ENCODE assay signal across 28 cellular contexts in the genomic region with DNA sequence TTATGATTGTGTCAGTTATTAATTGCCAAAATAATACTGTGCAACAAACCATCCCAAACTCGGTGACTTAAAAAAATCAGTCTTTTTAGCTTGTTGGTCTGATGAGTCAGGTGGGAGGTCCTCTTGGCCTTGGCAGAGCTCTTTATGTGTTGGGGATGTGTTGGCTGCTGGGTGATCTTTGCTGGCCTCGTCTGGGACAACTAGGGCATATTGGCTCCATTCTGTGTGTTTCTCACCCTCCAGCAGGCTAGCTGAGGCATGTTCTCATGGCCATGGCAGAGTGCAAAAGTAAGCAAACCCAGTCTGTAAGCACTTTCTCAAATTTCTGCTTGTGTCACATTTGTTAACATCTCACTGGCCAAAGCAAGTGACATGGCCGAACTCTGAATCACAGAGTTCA.
A peak's percentile ranks its signal among the peaks of the same experiment; 100 is the strongest.
DNase-seq lines count a peak whose midpoint lies in the region; ATAC-seq and TF ChIP-seq lines count a peak whose summit lies in the region.
"Had no signal": no experiment of that assay in that cellular context is flagged by ENCODE, and none has a peak within 500 bp of the region (broad histone marks: within the 10 kb centered on the region; RNA-seq: fewer than 3 reads in every experiment).

No MANE protein-coding gene starts in this region.

- no peak overlapping the region for H3K27ac Mint-ChIP-seq in effector memory CD8-positive, alpha-beta T cell
- H3K27ac Mint-ChIP-seq: activated naive CD8-positive, alpha-beta T cell; activated T-helper 2 cell treated with anti-CD3 and anti-CD28 coated beads, Interferon-gamma antibody, Interleukin-2, Interleukin-4, amounts not matched to agents 10 μg/mL and 5 μg/mL and 100 μg/mL, durations not matched to agents 14 hours and 24 hours and 36 hours; naive B cell had no signal

- H3K36me3 ChIP-seq in RWPE2 (ENCODE audit: low read depth): no peaks in the 10 kb centered on the region
- no peaks in the 10 kb centered on the region for H3K36me3 ChIP-seq in transverse colon
- H3K36me3 ChIP-seq: ascending aorta, esophagus squamous epithelium, right atrium auricular region had no signal

- TF ChIP-seq POLR2A in transverse colon (IDR thresholded peaks at IDR 0.05): no peak

- H3K27ac ChIP-seq in RWPE2 (ENCODE audit: poor library complexity, severe bottlenecking) (no peak overlapping the region), transverse colon (peak overlapping the region in 3 of 4 donors; percentile 9 to 63 (median 36))
- H3K27ac ChIP-seq: A549, ascending aorta, KMS-11, right atrium auricular region had no signal

- H3K4me3 ChIP-seq in RWPE2 (ENCODE audit: severe bottlenecking) (no peak overlapping the region), fibroblast of mammary gland (ENCODE audit: control insufficient read depth, low read depth, low read length) (no peak overlapping the region), transverse colon (no peak overlapping the region)
- H3K4me3 ChIP-seq: A549, ascending aorta, esophagus squamous epithelium, right atrium auricular region had no signal

- H3K9me3 ChIP-seq in RWPE2 (ENCODE audit: severe bottlenecking) (no peaks in the 10 kb centered on the region), transverse colon (peaks cover 6 to 9% of the 10 kb centered on the region in 2 donors)

- no peaks in the 10 kb centered on the region for H3K36me3 Mint-ChIP-seq in effector memory CD8-positive, alpha-beta T cell (ENCODE audit: insufficient read depth)
- H3K36me3 Mint-ChIP-seq: activated naive CD8-positive, alpha-beta T cell had no signal

- in situ Hi-C loops in transverse colon (cut with MboI; ENCODE audit: low pct_ligation_motif_present in 1 of 4, low pct_unique_long_range_greater_than_20kb in 1 of 4, low sequenced_read_pairs in 3 of 4): no loop called here

- H3K27me3 Mint-ChIP-seq in effector memory CD8-positive, alpha-beta T cell: no peaks in the 10 kb centered on the region
- H3K27me3 Mint-ChIP-seq: activated naive CD8-positive, alpha-beta T cell; stimulated activated naive CD8-positive, alpha-beta T cell treated with anti-CD3 and anti-CD28 coated beads, Interleukin-15, amount 100 ng/mL, for 72 hours had no signal

- 81 to 86% methylated on average over 2 to 3 of the region's 3 CpGs for WGBS in transverse colon (ENCODE audit: low coverage in 1 of 2), 2 donors

- no peak overlapping the region for H3K4me3 Mint-ChIP-seq in effector memory CD8-positive, alpha-beta T cell
- H3K4me3 Mint-ChIP-seq: activated naive CD8-positive, alpha-beta T cell; CD14-positive monocyte; naive B cell; stimulated activated naive CD8-positive, alpha-beta T cell treated with anti-CD3 and anti-CD28 coated beads, Interleukin-15, amount 100 ng/mL, for 72 hours had no signal

- H3K4me1 ChIP-seq in RWPE2 (ENCODE audit: insufficient read depth, poor library complexity, severe bottlenecking) (no peaks in the 10 kb centered on the region), transverse colon (peaks cover 0 to 9% (median 0%) of the 10 kb centered on the region in 4 donors)
- H3K4me1 ChIP-seq: A549, ascending aorta, right atrium auricular region had no signal

- TF ChIP-seq CTCF in RWPE2 (IDR thresholded peaks at IDR 0.05; ENCODE audit: poor library complexity, severe bottlenecking): no peak
- no peak for TF ChIP-seq CTCF in fibroblast of mammary gland (conservative IDR thresholded peaks at IDR 0.05; ENCODE audit: control insufficient read depth, insufficient read depth, low read depth, low read length)
- no peak for TF ChIP-seq CTCF in transverse colon (IDR thresholded peaks at IDR 0.05)

- H3K27me3 ChIP-seq in RWPE2 (ENCODE audit: insufficient read depth, poor library complexity, severe bottlenecking) (no peaks in the 10 kb centered on the region), transverse colon (no peaks in the 10 kb centered on the region)
- H3K27me3 ChIP-seq: ascending aorta, esophagus squamous epithelium, right atrium auricular region had no signal

- H3K9me3 Mint-ChIP-seq in effector memory CD8-positive, alpha-beta T cell: peaks cover 0 to 2% of the 10 kb centered on the region in 2 donors

- no peak for TF ChIP-seq EP300 in transverse colon (IDR thresholded peaks at IDR 0.05; ENCODE audit: low read depth)

- DNase-seq in NCI-H345 (lab: John Stamatoyannopoulos, UW): peak; percentile 17
- DNase-seq in NCI-H345 treated with DMSO at 0.1 percent for 48 hours (lab: John Stamatoyannopoulos, UW; ENCODE audit: unreplicated experiment): no peak
- DNase-seq in RWPE2 (ENCODE audit: low spot score): no peak
- peak; percentile 10 for DNase-seq in fibroblast of mammary gland (ENCODE audit: low read depth)
- no peak for DNase-seq in transverse colon
- DNase-seq in effector memory CD8-positive, alpha-beta T cell: no peak
- DNase-seq: activated CD4-positive, alpha-beta T cell treated with anti-CD3 and anti-CD28 coated beads, Interleukin-2, amount 50 U/mL, for 48 hours; activated CD4-positive, CD25-positive, alpha-beta regulatory T cell; activated CD8-positive, alpha-beta memory T cell treated with anti-CD3 and anti-CD28 coated beads, Interleukin-2, amount 50 U/mL, for 48 hours; effector memory CD4-positive, alpha-beta T cell; esophagus squamous epithelium; GDM1; mesendoderm; naive B cell; NCI-H187; NCI-H524 treated with DMSO at 0.1 percent for 48 hours; nucleus accumbens; stimulated activated CD4-positive, alpha-beta T cell treated with anti-CD3 and anti-CD28 coated beads, Interleukin-12 subunit alpha, Interleukin-12 subunit beta, amount 100 ng/mL, for 4 hours; stimulated activated naive CD8-positive, alpha-beta T cell treated with anti-CD3 and anti-CD28 coated beads, Interleukin-15, amount 100 ng/mL, for 72 hours had no signal

- intact Hi-C loops in transverse colon (cut with DNase I; ENCODE audit: low total_unique reads): no loop called here

- ATAC-seq in RWPE2 (ENCODE audit: low read depth): peak; percentile 51
- no peak for ATAC-seq in effector memory CD8-positive, alpha-beta T cell (replicated peaks)
- ATAC-seq in HG03280 (IDR thresholded peaks at IDR 0.05; ENCODE audit: unreplicated experiment): no peak
- ATAC-seq in HG02610 (IDR thresholded peaks at IDR 0.05; ENCODE audit: unreplicated experiment): no peak
- ATAC-seq: A549; stimulated activated naive CD8-positive, alpha-beta T cell treated with anti-CD3 and anti-CD28 coated beads, Interleukin-15, amount 100 ng/mL, for 72 hours had no signal

- peaks cover 18 to 19% of the 10 kb centered on the region in 2 donors for H3K4me1 Mint-ChIP-seq in effector memory CD8-positive, alpha-beta T cell (ENCODE audit: low read depth in 2 of 2)
- H3K4me1 Mint-ChIP-seq: naive B cell; stimulated activated naive CD8-positive, alpha-beta T cell treated with anti-CD3 and anti-CD28 coated beads, Interleukin-15, amount 100 ng/mL, for 72 hours had no signal

Comparison
In these comparisons a context has a peak if more than half of its experiments do, and no peak if none do; other contexts are left out.
1. DNase-seq: peak in NCI-H345 (single experiment) and fibroblast of mammary gland (single experiment); none in NCI-H345 treated with DMSO at 0.1 percent for 48 hours (single experiment), RWPE2 (single experiment), transverse colon (single experiment) and effector memory CD8-positive, alpha-beta T cell (0 of 3).